ENCODE assay signal across 11 cellular contexts in the genomic region with DNA sequence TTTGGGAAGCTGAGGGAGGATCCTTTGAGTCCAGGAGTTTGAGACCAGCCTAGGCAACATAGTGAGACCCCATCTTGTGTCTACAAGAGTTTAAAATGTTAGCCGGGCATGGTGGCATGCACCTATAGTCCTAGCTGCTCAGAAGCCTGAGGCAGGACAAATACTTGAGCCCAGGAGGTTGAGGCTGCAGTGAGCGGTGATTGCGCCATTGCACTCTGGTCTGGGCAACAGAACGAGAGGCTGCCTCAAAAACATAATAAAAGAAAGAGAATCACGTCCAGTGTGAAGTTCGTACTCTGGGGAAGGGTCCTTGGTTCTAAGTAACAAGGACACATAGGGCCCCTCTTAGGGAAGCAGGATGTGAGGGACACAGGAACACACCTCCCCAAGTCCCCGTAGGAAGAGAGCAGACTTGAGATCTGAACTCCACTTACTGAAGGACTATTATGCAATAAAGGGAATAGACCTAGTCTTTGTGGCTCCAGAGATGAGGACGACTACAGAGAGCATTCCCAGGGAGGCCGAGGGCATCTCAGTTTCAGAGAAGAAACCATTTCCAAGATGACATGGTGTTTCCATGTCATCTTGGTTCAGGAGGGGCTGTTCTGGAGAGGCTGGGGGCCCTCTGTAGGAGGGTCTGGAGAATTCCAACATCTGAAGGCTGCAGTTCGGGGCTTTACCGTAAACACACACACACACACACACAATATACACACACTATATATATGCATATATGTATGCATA. TPM values are rescaled to one million over a fixed set of nuclear protein-coding genes. Genes with fewer than 3 reads are reported as not detected.
DNase-seq lines count a peak whose midpoint lies in the region; ATAC-seq and TF ChIP-seq lines count a peak whose summit lies in the region.
"Had no signal": no experiment of that assay in that cellular context is flagged by ENCODE, and none has a peak within 500 bp of the region (broad histone marks: within the 10 kb centered on the region; RNA-seq: fewer than 3 reads in every experiment).

No MANE protein-coding gene starts in this region.

- POLR2A ChIA-PET in WTC11 (lab: Charles Lee) (no interaction called here), GM10248 (lab: Yijun Ruan, JAX) (no interaction called here)

- peak overlapping the region; percentile 58 to 87 (median 84) for H3K27ac ChIP-seq in gastroesophageal sphincter
- H3K27ac ChIP-seq in gastrocnemius medialis, result peak overlapping the region; percentile 55 to 82 (median 77)

- H3K36me3 Mint-ChIP-seq in WTC11, result no peaks in the 10 kb centered on the region
- H3K36me3 Mint-ChIP-seq: CD8-positive, alpha-beta memory T cell; stimulated activated memory B cell treated with anti-CD40 and anti-IgM and Interleukin-4, amounts not matched to agents 10 μg/mL and 1 μg/mL and 100 μg/mL, for 72 hours had no signal

- H3K4me1 Mint-ChIP-seq in WTC11, result peaks cover under 1% of the 10 kb centered on the region
- H3K4me1 Mint-ChIP-seq: CD8-positive, alpha-beta memory T cell; stimulated activated memory B cell treated with anti-CD40 and anti-IgM and Interleukin-4, amounts not matched to agents 10 μg/mL and 1 μg/mL and 100 μg/mL, for 72 hours had no signal

- no peak for TF ChIP-seq EP300 in gastroesophageal sphincter (IDR thresholded peaks at IDR 0.05)

- no peaks in the 10 kb centered on the region for H3K9me3 Mint-ChIP-seq in WTC11
- H3K9me3 Mint-ChIP-seq: activated CD4-positive, alpha-beta memory T cell treated with anti-CD3 and anti-CD28 coated beads, Interleukin-2, amount 10 ng/mL, durations not matched to agents 7 days and 5 days; CD8-positive, alpha-beta memory T cell; stimulated activated memory B cell treated with anti-CD40 and anti-IgM and Interleukin-4, amounts not matched to agents 10 μg/mL and 1 μg/mL and 100 μg/mL, for 72 hours had no signal

- ATAC-seq in WTC11, result no peak
- peak; percentile 27 for ATAC-seq in gastroesophageal sphincter
- ATAC-seq in gastrocnemius medialis, result peak; percentile 37 to 67
- ATAC-seq in HG03097 (IDR thresholded peaks at IDR 0.05; ENCODE audit: low FRiP score, unreplicated experiment), result no peak
- ATAC-seq in stimulated activated naive CD8-positive, alpha-beta T cell treated with anti-CD3 and anti-CD28 coated beads, Interleukin-15, Interleukin-2, amounts not matched to agents 100 U/mL and 50 U/mL, for 24 hours, result no peak
- ATAC-seq: stimulated activated memory B cell treated with anti-CD40 and anti-IgM and Interleukin-4, amounts not matched to agents 10 μg/mL and 1 μg/mL and 100 μg/mL, for 72 hours had no signal

- intact Hi-C loops in gastrocnemius medialis (cut with DNase I; ENCODE audit: low total_unique reads), result no loop called here

- 64 to 65% methylated on average over 9 to 11 of the region's 11 CpGs for WGBS in gastroesophageal sphincter (ENCODE audit: low coverage in 1 of 2), 2 donors

- CTCF ChIA-PET in WTC11 (lab: Charles Lee), result no interaction called here
- CTCF ChIA-PET in GM10248 (lab: Yijun Ruan, JAX), result no interaction called here

- H3K4me1 ChIP-seq in gastroesophageal sphincter (peaks cover 3 to 23% (median 6%) of the 10 kb centered on the region in 3 donors), gastrocnemius medialis (peaks cover 10 to 29% of the 10 kb centered on the region in 2 donors)

- DNase-seq in GM03348 (ENCODE audit: low spot score) (peak; percentile 25), WTC11 (ENCODE audit: low spot score) (no peak), gastrocnemius medialis (peak in 1 of 2 donors; percentile 39), GM10248 (ENCODE audit: extremely low spot score) (no peak), DMS53 treated with DMSO at 0.1 percent for 48 hours (lab: John Stamatoyannopoulos, UW; ENCODE audit: unreplicated experiment) (no peak)
- no peak for DNase-seq in stimulated activated naive CD8-positive, alpha-beta T cell treated with anti-CD3 and anti-CD28 coated beads, Interleukin-15, Interleukin-2, amounts not matched to agents 100 U/mL and 50 U/mL, for 24 hours
- DNase-seq: activated CD4-positive, alpha-beta memory T cell treated with anti-CD3 and anti-CD28 coated beads, Interleukin-2, amount 10 ng/mL, durations not matched to agents 7 days and 5 days; CD8-positive, alpha-beta memory T cell had no signal

- TF ChIP-seq CTCF in WTC11 (IDR thresholded peaks at IDR 0.05) (no peak), gastroesophageal sphincter (IDR thresholded peaks at IDR 0.05) (no peak), gastrocnemius medialis (IDR thresholded peaks at IDR 0.05 in 4 of 5, conservative IDR thresholded peaks at IDR 0.05 in 1 of 5) (no peak), GM10248 (IDR thresholded peaks at IDR 0.05; ENCODE audit: control extremely low read depth, extremely low read depth, low read depth, missing control alignments) (no peak)

- no peak for TF ChIP-seq POLR2A in gastroesophageal sphincter (IDR thresholded peaks at IDR 0.05)
- TF ChIP-seq POLR2A in gastrocnemius medialis (IDR thresholded peaks at IDR 0.05), result no peak

- H3K27ac Mint-ChIP-seq in WTC11, result peak overlapping the region; percentile 38; the same call in 1 of the 2 replicates
- H3K27ac Mint-ChIP-seq: activated CD4-positive, alpha-beta memory T cell treated with anti-CD3 and anti-CD28 coated beads, Interleukin-2, amount 10 ng/mL, durations not matched to agents 7 days and 5 days; CD8-positive, alpha-beta memory T cell; stimulated activated memory B cell treated with anti-CD40 and anti-IgM and Interleukin-4, amounts not matched to agents 10 μg/mL and 1 μg/mL and 100 μg/mL, for 72 hours had no signal

- H3K27me3 Mint-ChIP-seq in WTC11 (ENCODE audit: low read depth), result peaks cover 6% of the 10 kb centered on the region
- H3K27me3 Mint-ChIP-seq: stimulated activated memory B cell treated with anti-CD40 and anti-IgM and Interleukin-4, amounts not matched to agents 10 μg/mL and 1 μg/mL and 100 μg/mL, for 72 hours had no signal

- in situ Hi-C loops in gastrocnemius medialis (cut with MboI; ENCODE audit: low sequenced_read_pairs in 4 of 4), result no loop called here

- H3K27me3 ChIP-seq in gastroesophageal sphincter, result no peaks in the 10 kb centered on the region
- no peaks in the 10 kb centered on the region for H3K27me3 ChIP-seq in gastrocnemius medialis

- H3K9me3 ChIP-seq in gastroesophageal sphincter (no peaks in the 10 kb centered on the region), gastrocnemius medialis (no peaks in the 10 kb centered on the region)

- H3K36me3 ChIP-seq in gastroesophageal sphincter, result no peaks in the 10 kb centered on the region
- H3K36me3 ChIP-seq in gastrocnemius medialis, result no peaks in the 10 kb centered on the region

- H3K4me3 ChIP-seq in gastroesophageal sphincter (no peak overlapping the region), gastrocnemius medialis (no peak overlapping the region)

- no peak overlapping the region for H3K4me3 Mint-ChIP-seq in WTC11
- H3K4me3 Mint-ChIP-seq: activated CD4-positive, alpha-beta memory T cell treated with anti-CD3 and anti-CD28 coated beads, Interleukin-2, amount 10 ng/mL, durations not matched to agents 7 days and 5 days; CD8-positive, alpha-beta memory T cell; stimulated activated memory B cell treated with anti-CD40 and anti-IgM and Interleukin-4, amounts not matched to agents 10 μg/mL and 1 μg/mL and 100 μg/mL, for 72 hours had no signal

TF ChIP-seq in WTC11, 78 proteins besides CTCF, POLR2A, EP300 and RAD21:
- TF ChIP-seq, protein P1, sequence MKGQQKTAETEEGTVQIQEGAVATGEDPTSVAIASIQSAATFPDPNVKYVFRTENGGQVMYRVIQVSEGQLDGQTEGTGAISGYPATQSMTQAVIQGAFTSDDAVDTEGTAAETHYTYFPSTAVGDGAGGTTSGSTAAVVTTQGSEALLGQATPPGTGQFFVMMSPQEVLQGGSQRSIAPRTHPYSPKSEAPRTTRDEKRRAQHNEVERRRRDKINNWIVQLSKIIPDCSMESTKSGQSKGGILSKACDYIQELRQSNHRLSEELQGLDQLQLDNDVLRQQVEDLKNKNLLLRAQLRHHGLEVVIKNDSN (CRISPR knock-in tag; IDR thresholded peaks at IDR 0.05), result no peak
- TF ChIP-seq JAZF1 (CRISPR knock-in tag; IDR thresholded peaks at IDR 0.05) (no peak), PRRX2 (CRISPR knock-in tag; IDR thresholded peaks at IDR 0.05) (no peak), TP53 (CRISPR knock-in tag; IDR thresholded peaks at IDR 0.05) (no peak), IRF2 (CRISPR knock-in tag; IDR thresholded peaks at IDR 0.05; ENCODE audit: borderline replicate concordance, low read depth) (no peak)

RNA-seq across cellular contexts. Expression of gene ENO1, which starts 10.8 kb away (rescaled TPM):
- total RNA-seq in WTC11 (2021) (1,978 to 2,328 TPM (median 2,316 TPM) in 3 replicates), gastroesophageal sphincter (1,000 to 10,000 TPM in 1 of 4 donors, 100 to 1,000 TPM in 3; 453 to 1,066 (median 553) TPM), gastrocnemius medialis (100 to 1,000 TPM; 112 to 354 (median 209) TPM)

RNA-seq across cellular contexts. Expression of gene CA6, which starts 56.4 kb away (rescaled TPM):
- total RNA-seq in WTC11 (2021) (0.11 TPM in 1 of 3 replicates, not detected in the others), gastroesophageal sphincter (not detected), gastrocnemius medialis (not detected)

Comparison
In these comparisons a context has a peak if more than half of its experiments do, and no peak if none do; other contexts are left out.
1. ATAC-seq: peak in gastroesophageal sphincter (single experiment) and gastrocnemius medialis (2 of 2); none in WTC11 (single experiment), HG03097 (single experiment) and stimulated activated naive CD8-positive, alpha-beta T cell treated with anti-CD3 and anti-CD28 coated beads, Interleukin-15, Interleukin-2, amounts not matched to agents 100 U/mL and 50 U/mL, for 24 hours (single experiment).